8 cellular contexts compared by ENCODE assay signal in the genomic region with DNA sequence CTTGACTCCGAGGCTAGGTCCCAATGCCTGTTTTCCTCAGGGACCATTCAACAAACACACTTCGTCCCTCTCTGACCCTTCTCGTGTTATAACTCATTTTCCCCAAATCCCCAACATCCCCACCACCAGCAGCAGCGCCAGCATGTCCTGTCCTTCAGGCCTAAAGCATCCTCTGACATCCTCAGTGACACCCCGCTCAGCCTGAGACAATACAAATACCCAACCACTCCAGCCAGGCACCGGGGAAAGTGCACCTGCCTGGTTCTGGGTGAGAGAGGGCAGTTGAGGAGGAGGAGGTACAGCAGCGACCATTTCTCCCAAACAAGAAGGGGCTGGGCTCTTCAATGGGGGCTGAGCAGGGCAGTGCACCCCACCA. TPM values are rescaled to one million over a fixed set of nuclear protein-coding genes. Genes with fewer than 3 reads are reported as not detected.
A peak's percentile ranks its signal among the peaks of the same experiment; 100 is the strongest.
DNase-seq lines count a peak whose midpoint lies in the region; ATAC-seq and TF ChIP-seq lines count a peak whose summit lies in the region.

No MANE protein-coding gene starts in this region.

- H3K9me3 ChIP-seq in liver (ENCODE audit: control insufficient read depth in 4 of 4, low read length in 3 of 4) = no peaks in the 10 kb centered on the region
- H3K9me3 ChIP-seq in tibial artery = no peaks in the 10 kb centered on the region

- H3K4me3 ChIP-seq in liver (ENCODE audit: low read depth in 1 of 3, low read length in 3 of 3) = no peak overlapping the region
- peak overlapping the region; percentile 40 to 51 for H3K4me3 ChIP-seq in tibial artery

- H3K36me3 ChIP-seq in liver (ENCODE audit: control insufficient read depth in 4 of 4, insufficient read depth in 3 of 4, low read depth in 1 of 4, low read length in 3 of 4) (no peaks in the 10 kb centered on the region), tibial artery (peaks cover 0 to 6% (median 0%) of the 10 kb centered on the region in 3 donors)

- peak overlapping the region; percentile 98 for H3K27ac ChIP-seq in adipose tissue (ENCODE audit: low read depth, low read length)
- peak overlapping the region; percentile 100 for H3K27ac ChIP-seq in liver (ENCODE audit: low read depth in 1 of 2, low read length in 2 of 2)
- H3K27ac ChIP-seq in tibial artery = peak overlapping the region; percentile 91 to 100

- H3K4me1 ChIP-seq in liver (ENCODE audit: control insufficient read depth in 4 of 4, insufficient read depth in 4 of 4, low read length in 3 of 4) (peaks cover 16 to 52% (median 37%) of the 10 kb centered on the region in 4 donors), tibial artery (peaks cover 18 to 66% (median 56%) of the 10 kb centered on the region in 4 donors)

- peaks cover 4% of the 10 kb centered on the region in 2 donors for H3K36me3 Mint-ChIP-seq in activated T-cell treated with anti-CD3 and anti-CD28 coated beads, Interleukin-2, amount 50 U/mL, for 72 hours (ENCODE audit: insufficient read depth in 2 of 2)

- H3K27me3 ChIP-seq in liver (ENCODE audit: control insufficient read depth in 4 of 4, insufficient read depth in 4 of 4, low read length in 3 of 4) (no peaks in the 10 kb centered on the region), tibial artery (no peaks in the 10 kb centered on the region)

- H3K4me1 Mint-ChIP-seq in activated T-cell treated with anti-CD3 and anti-CD28 coated beads, Interleukin-2, amount 50 U/mL, for 72 hours (ENCODE audit: low read depth) = peaks cover 57% of the 10 kb centered on the region

- H3K27ac Mint-ChIP-seq in activated T-cell treated with anti-CD3 and anti-CD28 coated beads, Interleukin-2, amount 50 U/mL, for 72 hours = peak overlapping the region; percentile 27

- no peak for ATAC-seq in activated T-cell treated with anti-CD3 and anti-CD28 coated beads, Interleukin-2, amount 50 U/mL, for 72 hours (replicated peaks in 1 of 2)
- no peak for ATAC-seq in GM21529 (IDR thresholded peaks at IDR 0.05; ENCODE audit: unreplicated experiment)

- DNase-seq in activated T-cell treated with anti-CD3 and anti-CD28 coated beads, Interleukin-2, amount 50 U/mL, for 72 hours = no peak
- DNase-seq in activated T-cell treated with anti-CD3 and anti-CD28 coated beads for 4 hours (no peak), tibial artery (no peak), mesenteric fat pad (ENCODE audit: low spot score) (no peak), amygdala (lab: John Stamatoyannopoulos, UW) (no peak)

- WGBS in adipose tissue, 3 donors = 47 to 48% (median 47%) methylated on average over 7 of the region's 7 CpGs
- WGBS in liver = 74% methylated on average over 7 of the region's 7 CpGs

- H3K9ac ChIP-seq in liver (ENCODE audit: low read depth in 1 of 2, low read length in 2 of 2) = peak overlapping the region; percentile 2 to 23

- TF ChIP-seq CTCF in liver (IDR thresholded peaks at IDR 0.05; ENCODE audit: low read depth, low read length, missing input control) (no peak), tibial artery (IDR thresholded peaks at IDR 0.05) (no peak)

- peak overlapping the region; percentile 90 to 98 for H3K4me3 Mint-ChIP-seq in activated T-cell treated with anti-CD3 and anti-CD28 coated beads, Interleukin-2, amount 50 U/mL, for 72 hours

- no peaks in the 10 kb centered on the region for H3K27me3 Mint-ChIP-seq in activated T-cell treated with anti-CD3 and anti-CD28 coated beads, Interleukin-2, amount 50 U/mL, for 72 hours (ENCODE audit: low read depth)

- H3K9me3 Mint-ChIP-seq in activated T-cell treated with anti-CD3 and anti-CD28 coated beads, Interleukin-2, amount 50 U/mL, for 72 hours = no peaks in the 10 kb centered on the region

- intact Hi-C loops in tibial artery (cut with DNase I; ENCODE audit: low total_unique reads) = no loop called here

- no peak for TF ChIP-seq RAD21 in liver (IDR thresholded peaks at IDR 0.05)

TF ChIP-seq in liver, 16 proteins besides CTCF, POLR2A, EP300 and RAD21:
- TF ChIP-seq FOXA1 (IDR thresholded peaks at IDR 0.05) (no peak), GABPA (IDR thresholded peaks at IDR 0.05 in 1 of 2, conservative IDR thresholded peaks at IDR 0.05 in 1 of 2) (no peak), NR2F2 (IDR thresholded peaks at IDR 0.05) (no peak), YY1 (IDR thresholded peaks at IDR 0.05) (no peak), JUND (IDR thresholded peaks at IDR 0.05) (no peak), ZBTB33 (IDR thresholded peaks at IDR 0.05) (no peak), RXRA (IDR thresholded peaks at IDR 0.05) (no peak), HNF4G (IDR thresholded peaks at IDR 0.05) (no peak)

RNA-seq across cellular contexts. Expression of gene MNT, which starts 4.7 kb away (rescaled TPM):
- total RNA-seq in activated T-cell treated with anti-CD3 and anti-CD28 coated beads, Interleukin-2, amount 50 U/mL, for 72 hours = 10 to 100 TPM; 23.8 to 24.3 TPM
- 10 to 100 TPM in 2 of 3 donors, 1 to 10 TPM in 1; 4.9 to 23.7 (median 23.1) TPM for polyA plus RNA-seq in adipose tissue
- total RNA-seq in liver = 1 to 10 TPM; 2.8 to 5.0 TPM
- 1 to 10 TPM; 1.7 to 2.5 TPM for polyA plus RNA-seq in liver
- 34.9 TPM for total RNA-seq in mesenteric fat pad

RNA-seq across cellular contexts. Expression of gene SGSM2, which starts 58.9 kb away (rescaled TPM):
- 10 to 100 TPM; 40.8 to 57.5 TPM for total RNA-seq in activated T-cell treated with anti-CD3 and anti-CD28 coated beads, Interleukin-2, amount 50 U/mL, for 72 hours
- polyA plus RNA-seq in adipose tissue (10 to 100 TPM; 22.0 to 72.3 (median 38.6) TPM), liver (10 to 100 TPM in 1 of 2 donors, 1 to 10 TPM in 1; 5.5 to 12.4 TPM)
- total RNA-seq in liver (10 to 100 TPM; 12.4 to 17.5 TPM), mesenteric fat pad (35.6 TPM)

RNA-seq across cellular contexts. Expression of gene TSR1, which starts 59.9 kb away (rescaled TPM):
- 10 to 100 TPM; 36.4 to 38.2 TPM for total RNA-seq in activated T-cell treated with anti-CD3 and anti-CD28 coated beads, Interleukin-2, amount 50 U/mL, for 72 hours
- polyA plus RNA-seq in adipose tissue = 10 to 100 TPM in 2 of 3 donors, 1 to 10 TPM in 1; 9.8 to 28.5 (median 18.4) TPM
- total RNA-seq in liver = 10 to 100 TPM; 18.1 to 27.0 TPM
- 1 to 10 TPM; 6.5 to 9.6 TPM for polyA plus RNA-seq in liver
- total RNA-seq in mesenteric fat pad = 34.5 TPM

Comparison
In these comparisons a context has a peak if more than half of its experiments do, and no peak if none do; other contexts are left out.
1. H3K4me3 ChIP-seq: peak in tibial artery (2 of 2); none in liver (0 of 3).
2. Peak in every context shown above with its lines, with median percentiles within 50 percentile points of each other: H3K27ac ChIP-seq.